ENCODE assay signal across 1 cellular context in genomic region chr7:150959739-150960734, GRCh38.
TF ChIP-seq lines count a peak whose summit lies in the region.

No MANE protein-coding gene starts in this region.

TF ChIP-seq in K562, 482 proteins besides CTCF, POLR2A, EP300 and RAD21 (continued from another document and continues in another):
- TF ChIP-seq CREB1 (IDR thresholded peaks at IDR 0.05) (peak; percentile 82), CREB1 (CRISPR knock-in tag; IDR thresholded peaks at IDR 0.05) (peak; percentile 63), MEF2A (IDR thresholded peaks at IDR 0.05; ENCODE audit: control insufficient read depth, low read depth, low read length) (peak; percentile 69; the same call in 1 of the 2 replicates), FOXJ2 (tag; IDR thresholded peaks at IDR 0.05) (peak; percentile 75; the same call in 1 of the 2 replicates), ZNF121 (CRISPR knock-in tag; conservative IDR thresholded peaks at IDR 0.05) (no peak), HNRNPH1 (optimal IDR thresholded peaks at IDR 0.05; ENCODE audit: low read depth, low read length) (no peak), HCFC1 (IDR thresholded peaks at IDR 0.05; ENCODE audit: low read depth, low read length) (0 out of 2 replicates have a peak, but pooled peaks have one; percentile 35), ZEB2 (IDR thresholded peaks at IDR 0.05) (peak; percentile 65; the same call in 1 of the 2 replicates), NRF1 (conservative IDR thresholded peaks at IDR 0.05 in 1 of 2, IDR thresholded peaks at IDR 0.05 in 1 of 2) (no peak; a peak in 1 of 4 replicates), HBP1 (CRISPR knock-in tag; IDR thresholded peaks at IDR 0.05) (peak; percentile 96), SPI1 (IDR thresholded peaks at IDR 0.05; ENCODE audit: borderline replicate concordance, low read depth, low read length) (peak; percentile 67; the same call in 1 of the 2 replicates), RBM14 (IDR thresholded peaks at IDR 0.05; ENCODE audit: borderline replicate concordance, insufficient read depth, low read depth, low read length) (no peak), CCNT2 (IDR thresholded peaks at IDR 0.05; ENCODE audit: borderline replicate concordance, extremely low read depth, insufficient read length, low read depth, low read length) (peak; percentile 98), FOXO4 (CRISPR knock-in tag; IDR thresholded peaks at IDR 0.05) (peak; percentile 85), PCBP2 (IDR thresholded peaks at IDR 0.05; ENCODE audit: low read depth, low read length, poor library complexity, severe bottlenecking) (no peak), ZNF79 (CRISPR knock-in tag; IDR thresholded peaks at IDR 0.05; ENCODE audit: low read depth) (peak; percentile 68; the same call in 1 of the 2 replicates), PHB2 (IDR thresholded peaks at IDR 0.05; ENCODE audit: low read depth) (peak; percentile 90), ZNF695 (CRISPR knock-in tag; IDR thresholded peaks at IDR 0.05) (peak; percentile 76; the same call in 1 of the 2 replicates), NR0B1 (IDR thresholded peaks at IDR 0.05; ENCODE audit: partially characterized antibody) (no peak), ERF (CRISPR knock-in tag; IDR thresholded peaks at IDR 0.05) (peak; percentile 94), ZNF445 (CRISPR knock-in tag; IDR thresholded peaks at IDR 0.05; ENCODE audit: low read depth) (peak; percentile 7; the same call in 1 of the 2 replicates), ESRRA (IDR thresholded peaks at IDR 0.05; ENCODE audit: borderline replicate concordance, low read depth) (peak; percentile 51; the same call in 1 of the 2 replicates), NCOA1 (IDR thresholded peaks at IDR 0.05; ENCODE audit: low read depth) (peak; percentile 92), TAF15 (IDR thresholded peaks at IDR 0.05; ENCODE audit: low read depth, low read length) (no peak), RAD51 (IDR thresholded peaks at IDR 0.05; ENCODE audit: borderline replicate concordance, low read depth) (0 out of 2 replicates have a peak, but pooled peaks have one; percentile 67), E2F6 (IDR thresholded peaks at IDR 0.05; ENCODE audit: borderline replicate concordance in 1 of 2, extremely low read depth in 1 of 2, insufficient read depth in 1 of 2, insufficient read length in 1 of 2, low read depth in 1 of 2, low read length in 1 of 2, poor library complexity in 1 of 2, severe bottlenecking in 1 of 2) (peak; percentile 22 to 63), SMAD4 (CRISPR knock-in tag; conservative IDR thresholded peaks at IDR 0.05) (peak; percentile 98), STAT5B (CRISPR knock-in tag; IDR thresholded peaks at IDR 0.05) (no peak), CREB3 (tag; conservative IDR thresholded peaks at IDR 0.05; ENCODE audit: low read depth) (peak; percentile 92), ZNF280B (CRISPR knock-in tag; IDR thresholded peaks at IDR 0.05) (no peak), SLC30A9 (CRISPR knock-in tag; IDR thresholded peaks at IDR 0.05) (no peak), KLF1 (tag; IDR thresholded peaks at IDR 0.05) (no peak), ZNF436 (CRISPR knock-in tag; IDR thresholded peaks at IDR 0.05) (no peak), SAFB (IDR thresholded peaks at IDR 0.05; ENCODE audit: borderline replicate concordance, low read depth, low read length) (no peak), THRAP3 (IDR thresholded peaks at IDR 0.05; ENCODE audit: borderline replicate concordance) (peak; percentile 92; the same call in 1 of the 2 replicates), HMGXB4 (CRISPR knock-in tag; IDR thresholded peaks at IDR 0.05) (no peak), ELF4 (CRISPR knock-in tag; IDR thresholded peaks at IDR 0.05) (peak; percentile 97), RFX1 (IDR thresholded peaks at IDR 0.05) (no peak), KLF16 (IDR thresholded peaks at IDR 0.05) (peak; percentile 98), E2F1 (CRISPR knock-in tag; IDR thresholded peaks at IDR 0.05) (0 out of 2 replicates have a peak, but pooled peaks have one; percentile 10), PHF21A (IDR thresholded peaks at IDR 0.05; ENCODE audit: borderline replicate concordance, low read depth) (no peak), FOXK2 (conservative IDR thresholded peaks at IDR 0.05 in 1 of 2, IDR thresholded peaks at IDR 0.05 in 1 of 2; ENCODE audit: low read depth in 2 of 2) (peak; percentile 72 to 80), ZC3H4 (CRISPR knock-in tag; IDR thresholded peaks at IDR 0.05; ENCODE audit: borderline replicate concordance) (no peak), GTF2F1 (IDR thresholded peaks at IDR 0.05; ENCODE audit: low read depth, low read length) (peak; percentile 48; the same call in 1 of the 2 replicates), GTF2A2 (tag; IDR thresholded peaks at IDR 0.05) (no peak), MEF2D (tag; conservative IDR thresholded peaks at IDR 0.05; ENCODE audit: low read depth) (peak; percentile 87), FOXK1 (CRISPR knock-in tag; IDR thresholded peaks at IDR 0.05; ENCODE audit: borderline replicate concordance) (no peak), FUS (optimal IDR thresholded peaks at IDR 0.05; ENCODE audit: low read depth, low read length) (no peak), CBX8 (IDR thresholded peaks at IDR 0.05; ENCODE audit: borderline replicate concordance, extremely low read depth, low read depth, low read length, poor library complexity, severe bottlenecking) (no peak), BACH1 (tag; IDR thresholded peaks at IDR 0.05) (no peak), ZKSCAN8 (CRISPR knock-in tag; IDR thresholded peaks at IDR 0.05) (peak; percentile 87), AFF4 (CRISPR knock-in tag; IDR thresholded peaks at IDR 0.05) (no peak), POLR2AphosphoS5 (IDR thresholded peaks at IDR 0.05; ENCODE audit: control insufficient read depth, insufficient read depth, low read depth, low read length) (peak; percentile 99), ETV1 (tag; conservative IDR thresholded peaks at IDR 0.05; ENCODE audit: low read depth) (peak; percentile 76), POLR3G (IDR thresholded peaks at IDR 0.05; ENCODE audit: extremely low read depth, insufficient read length, insufficient replicate concordance) (no peak), ELF2 (CRISPR knock-in tag; IDR thresholded peaks at IDR 0.05) (0 out of 2 replicates have a peak, but pooled peaks have one; percentile 26), EHMT2 (IDR thresholded peaks at IDR 0.05) (peak; percentile 26), ZNF282 (CRISPR knock-in tag; IDR thresholded peaks at IDR 0.05) (no peak), PTTG1 (tag; IDR thresholded peaks at IDR 0.05; ENCODE audit: low read depth) (peak; percentile 77), ZNF12 (CRISPR knock-in tag; IDR thresholded peaks at IDR 0.05) (no peak), ADNP (tag; IDR thresholded peaks at IDR 0.05) (no peak)
